In the genomic region with DNA sequence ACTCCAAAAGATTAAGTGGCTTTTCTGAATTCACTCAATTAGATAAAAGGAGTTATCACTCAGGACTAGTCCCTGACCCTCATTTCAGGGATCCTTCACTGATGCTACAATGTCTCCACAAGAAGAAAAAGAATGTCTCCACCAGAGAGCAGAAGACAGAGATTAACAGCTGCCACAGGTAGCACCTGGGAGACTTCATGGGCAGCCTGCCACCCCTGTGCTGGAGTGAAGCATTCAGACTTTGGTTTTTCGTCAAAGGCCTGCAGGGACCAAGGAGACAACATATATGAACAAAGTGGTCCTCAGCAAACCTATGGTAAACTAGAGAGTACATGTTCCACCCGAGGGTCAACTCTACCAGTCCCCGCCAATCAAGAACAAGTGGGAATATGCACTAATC, we compare ENCODE assay signal across 20 cellular contexts.
"Had no signal": no experiment of that assay in that cellular context is flagged by ENCODE, and none has a peak within 500 bp of the region (broad histone marks: within the 10 kb centered on the region; RNA-seq: fewer than 3 reads in every experiment).

No MANE protein-coding gene starts in this region.

- H3K79me2 ChIP-seq: parathyroid adenoma had no signal

- H3K4me2 ChIP-seq: smooth muscle cell had no signal

- DNase-seq: cortex of kidney; effector memory CD8-positive, alpha-beta T cell; gastrocnemius medialis; head of caudate nucleus; left ventricle myocardium superior; lower lobe of right lung; natural killer cell; stimulated activated CD4-positive, alpha-beta T cell treated with anti-CD3 and anti-CD28 coated beads, Interleukin-12 subunit alpha, Interleukin-12 subunit beta, amount 100 ng/mL, for 4 hours; stimulated activated CD4-positive, alpha-beta T cell treated with anti-CD3 and anti-CD28 coated beads, Interleukin-1b, Interleukin-23, amount 100 ng/mL, for 48 hours; stimulated activated CD4-positive, alpha-beta T cell treated with anti-CD3 and anti-CD28 coated beads, Interleukin-4, amount 100 ng/mL, for 1 hour; stimulated activated CD8-positive, alpha-beta memory T cell treated with anti-CD3 and anti-CD28 coated beads, Interleukin-4, amount 100 ng/mL, for 48 hours; stimulated activated naive CD4-positive, alpha-beta T cell; stimulated activated naive CD8-positive, alpha-beta T cell treated with anti-CD3 and anti-CD28 coated beads, Interleukin-15, amount 100 ng/mL, for 72 hours; thyroid gland had no signal

- H3K4me1 Mint-ChIP-seq: stimulated activated naive CD8-positive, alpha-beta T cell treated with anti-CD3 and anti-CD28 coated beads, Interleukin-15, amount 100 ng/mL, for 72 hours had no signal

- ATAC-seq: effector memory CD8-positive, alpha-beta T cell; gastrocnemius medialis; left ventricle myocardium superior; natural killer cell; sciatic nerve; stimulated activated naive CD8-positive, alpha-beta T cell treated with anti-CD3 and anti-CD28 coated beads, Interleukin-15, amount 100 ng/mL, for 72 hours had no signal

- H3K9me3 Mint-ChIP-seq: natural killer cell; stimulated activated naive CD8-positive, alpha-beta T cell treated with anti-CD3 and anti-CD28 coated beads, Interleukin-15, amount 100 ng/mL, for 72 hours; type B pancreatic cell had no signal

- H3K36me3 ChIP-seq: gastrocnemius medialis, lower lobe of right lung, neutrophil, right atrium auricular region, thyroid gland had no signal

- H3K4me3 ChIP-seq: gastrocnemius medialis, lower lobe of right lung, right atrium auricular region, smooth muscle cell, thyroid gland had no signal

- H3K27me3 Mint-ChIP-seq: effector memory CD8-positive, alpha-beta T cell; stimulated activated naive CD8-positive, alpha-beta T cell treated with anti-CD3 and anti-CD28 coated beads, Interleukin-15, amount 100 ng/mL, for 72 hours had no signal

- H3K9ac ChIP-seq: parathyroid adenoma had no signal

- H3K27ac Mint-ChIP-seq: effector memory CD8-positive, alpha-beta T cell; natural killer cell; stimulated activated naive CD8-positive, alpha-beta T cell treated with anti-CD3 and anti-CD28 coated beads, Interleukin-15, amount 100 ng/mL, for 72 hours; type B pancreatic cell had no signal

- H3K4me3 Mint-ChIP-seq: effector memory CD8-positive, alpha-beta T cell; natural killer cell; stimulated activated naive CD8-positive, alpha-beta T cell treated with anti-CD3 and anti-CD28 coated beads, Interleukin-15, amount 100 ng/mL, for 72 hours had no signal

- H3K4me1 ChIP-seq: gastrocnemius medialis, lower lobe of right lung, parathyroid adenoma, right atrium auricular region, thyroid gland had no signal

- H3K9me3 ChIP-seq: gastrocnemius medialis, lower lobe of right lung, neutrophil, right atrium auricular region, thyroid gland had no signal

- H3K27ac ChIP-seq: gastrocnemius medialis, lower lobe of right lung, neutrophil, parathyroid adenoma, right atrium auricular region, thyroid gland had no signal

- H3K36me3 Mint-ChIP-seq: natural killer cell, type B pancreatic cell had no signal

- H3K27me3 ChIP-seq: gastrocnemius medialis, neutrophil, right atrium auricular region, thyroid gland had no signal
